In genomic region chr4:99462875-99463464, GRCh38 we compare ENCODE assay signal across 8 cellular contexts. TPM values are rescaled to one million over a fixed set of nuclear protein-coding genes. Genes with fewer than 3 reads are reported as not detected.
A peak's percentile ranks its signal among the peaks of the same experiment; 100 is the strongest.
DNase-seq lines count a peak whose midpoint lies in the region; ATAC-seq and TF ChIP-seq lines count a peak whose summit lies in the region.

No MANE protein-coding gene starts in this region.

- H3K4me3 ChIP-seq in esophagus squamous epithelium (no peak overlapping the region), tibial nerve (no peak overlapping the region)

- no peak overlapping the region for H3K4me3 Mint-ChIP-seq in Calu3 (ENCODE audit: low read depth, unreplicated experiment)
- H3K4me3 Mint-ChIP-seq in nephron = no peak overlapping the region

- H3K4me1 ChIP-seq in esophagus squamous epithelium (peaks cover 0 to 50% (median 0%) of the 10 kb centered on the region in 3 donors), tibial nerve (peaks cover 0 to 9% (median 0%) of the 10 kb centered on the region in 4 donors)

- CTCF ChIA-PET in Calu3 (lab: Charles Lee) = interaction anchor here (0.6 to 2.5 kb wide), 5 partner anchors 54 to 486 kb away, joined by 3 to 15 read pairs (median 5); no protein-coding TSS in a partner anchor

- H3K9me3 ChIP-seq in esophagus squamous epithelium (no peaks in the 10 kb centered on the region), tibial nerve (no peaks in the 10 kb centered on the region)

- no peaks in the 10 kb centered on the region for H3K27me3 Mint-ChIP-seq in Calu3 (ENCODE audit: unreplicated experiment)
- peaks cover 4% of the 10 kb centered on the region for H3K27me3 Mint-ChIP-seq in nephron (ENCODE audit: low read depth)

- H3K36me3 Mint-ChIP-seq in Calu3 (ENCODE audit: insufficient read depth, unreplicated experiment) (no peaks in the 10 kb centered on the region), nephron (ENCODE audit: low read depth) (no peaks in the 10 kb centered on the region)

- no peak for TF ChIP-seq POLR2A in esophagus squamous epithelium (IDR thresholded peaks at IDR 0.05)
- no peak for TF ChIP-seq POLR2A in tibial nerve (IDR thresholded peaks at IDR 0.05)

- H3K27ac Mint-ChIP-seq in Calu3 (ENCODE audit: unreplicated experiment) = no peak overlapping the region
- H3K27ac Mint-ChIP-seq in nephron = no peak overlapping the region

- TF ChIP-seq CTCF in Calu3 (IDR thresholded peaks at IDR 0.05; ENCODE audit: unreplicated experiment) = peak; percentile 37
- TF ChIP-seq CTCF in esophagus squamous epithelium (IDR thresholded peaks at IDR 0.05) = peak; percentile 73 to 94 (median 83)
- peak; percentile 82 to 89 (median 85) for TF ChIP-seq CTCF in nephron (IDR thresholded peaks at IDR 0.05; ENCODE audit: unreplicated experiment in 3 of 3)
- TF ChIP-seq CTCF in tibial nerve (IDR thresholded peaks at IDR 0.05) = peak; percentile 62 to 80 (median 69)

- intact Hi-C loops in Calu3 (cut with micrococcal nuclease; ENCODE audit: unreplicated experiment) (loop anchor here (1.0 to 2.0 kb wide), 3 partner anchors 58 to 346 kb away; no protein-coding TSS in a partner anchor), esophagus squamous epithelium (cut with DNase I) (no loop called here)

- no peaks in the 10 kb centered on the region for H3K36me3 ChIP-seq in esophagus squamous epithelium
- no peaks in the 10 kb centered on the region for H3K36me3 ChIP-seq in tibial nerve

- 21 to 27% methylated on average over 4 of the region's 4 CpGs for WGBS in esophagus squamous epithelium, 2 donors
- WGBS in tibial nerve, 2 donors = 32 to 34% methylated on average over 4 of the region's 4 CpGs

- H3K27ac ChIP-seq in esophagus squamous epithelium (no peak overlapping the region), tibial nerve (no peak overlapping the region)

- H3K9me3 Mint-ChIP-seq in Calu3 (ENCODE audit: low read depth, unreplicated experiment) (no peaks in the 10 kb centered on the region), nephron (no peaks in the 10 kb centered on the region)

- no peaks in the 10 kb centered on the region for H3K27me3 ChIP-seq in esophagus squamous epithelium
- H3K27me3 ChIP-seq in tibial nerve = no peaks in the 10 kb centered on the region

- H3K4me1 Mint-ChIP-seq in Calu3 (ENCODE audit: low read depth, unreplicated experiment) = peaks cover 15% of the 10 kb centered on the region
- H3K4me1 Mint-ChIP-seq in nephron = peaks cover 4% of the 10 kb centered on the region

- BruUV-seq in Calu3 (replicated peaks; lab: Mats Ljungman, UMichigan) = no TSS peak

- TF ChIP-seq EP300 in tibial nerve (IDR thresholded peaks at IDR 0.05) = no peak

- DNase-seq in Calu3 (peak; percentile 64), NCI-H774 (lab: John Stamatoyannopoulos, UW) (peak; percentile 10), activated T-cell treated with anti-CD3 and anti-CD28 coated beads for 1 hour (ENCODE audit: low read depth) (peak; percentile 13), esophagus squamous epithelium (lab: John Stamatoyannopoulos, UW) (no peak), tibial nerve (ENCODE audit: low spot score in 2 of 2) (peak in 1 of 2 donors; percentile 53)

- ATAC-seq in GM19324 (IDR thresholded peaks at IDR 0.05; ENCODE audit: low FRiP score, unreplicated experiment) (peak; percentile 85), HG03342 (IDR thresholded peaks at IDR 0.05; ENCODE audit: unreplicated experiment) (peak; percentile 95)

RNA-seq across cellular contexts. Expression of gene ADH7, which starts 27.8 kb away (rescaled TPM):
- not detected in 2 replicates for total RNA-seq in Calu3 (2022)
- 100 to 1,000 TPM; 173 to 420 (median 318) TPM for total RNA-seq in esophagus squamous epithelium
- total RNA-seq in tibial nerve = not detected

RNA-seq across cellular contexts. Expression of gene C4orf17, which starts 47.9 kb away (rescaled TPM):
- total RNA-seq in Calu3 (2022) (not detected in 2 replicates), esophagus squamous epithelium (not detected), tibial nerve (not detected)

Comparison
In these comparisons a context has a peak if more than half of its experiments do, and no peak if none do; other contexts are left out.
1. RNA of gene ADH7, which starts 27.8 kb away (total RNA-seq): 173 to 420 TPM in esophagus squamous epithelium; not detected in Calu3 and not detected in tibial nerve; every median in the first group is over 100 times any median in the second.
2. Peak in every context shown above with its lines, with median percentiles within 50 percentile points of each other: CTCF ChIP-seq.